ENCODE assay signal across 1 cellular context in the genomic region with DNA sequence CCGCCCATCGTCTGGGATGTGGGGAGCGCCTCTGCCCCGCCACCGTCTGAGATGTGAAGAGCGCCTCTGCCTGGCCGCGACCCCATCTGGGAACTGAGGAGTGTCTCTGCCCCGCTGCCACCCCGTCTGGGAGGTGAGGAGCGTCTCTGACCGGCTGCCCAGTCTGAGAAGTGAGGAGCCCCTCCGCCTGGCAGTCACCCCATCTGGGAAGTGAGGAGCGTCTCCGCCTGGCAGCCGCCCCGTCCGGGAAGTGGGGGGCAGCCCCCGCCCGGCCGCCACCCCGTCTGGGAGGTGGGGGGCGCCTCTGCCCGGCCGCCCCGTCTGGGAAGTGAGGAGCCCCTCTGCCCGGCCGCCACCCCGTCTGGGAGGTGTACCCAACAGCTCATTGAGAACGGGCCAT. TPM values are rescaled to one million over a fixed set of nuclear protein-coding genes. Genes with fewer than 3 reads are reported as not detected.
"Had no signal": no experiment of that assay in that cellular context is flagged by ENCODE, and none has a peak within 500 bp of the region (broad histone marks: within the 10 kb centered on the region; RNA-seq: fewer than 3 reads in every experiment).

No MANE protein-coding gene starts in this region.

RNA-seq across cellular contexts. Expression of gene DGAT2L6, which starts 54.3 kb away (rescaled TPM):
- total RNA-seq: G401 had no signal
